13 cellular contexts compared by ENCODE assay signal in the genomic region with DNA sequence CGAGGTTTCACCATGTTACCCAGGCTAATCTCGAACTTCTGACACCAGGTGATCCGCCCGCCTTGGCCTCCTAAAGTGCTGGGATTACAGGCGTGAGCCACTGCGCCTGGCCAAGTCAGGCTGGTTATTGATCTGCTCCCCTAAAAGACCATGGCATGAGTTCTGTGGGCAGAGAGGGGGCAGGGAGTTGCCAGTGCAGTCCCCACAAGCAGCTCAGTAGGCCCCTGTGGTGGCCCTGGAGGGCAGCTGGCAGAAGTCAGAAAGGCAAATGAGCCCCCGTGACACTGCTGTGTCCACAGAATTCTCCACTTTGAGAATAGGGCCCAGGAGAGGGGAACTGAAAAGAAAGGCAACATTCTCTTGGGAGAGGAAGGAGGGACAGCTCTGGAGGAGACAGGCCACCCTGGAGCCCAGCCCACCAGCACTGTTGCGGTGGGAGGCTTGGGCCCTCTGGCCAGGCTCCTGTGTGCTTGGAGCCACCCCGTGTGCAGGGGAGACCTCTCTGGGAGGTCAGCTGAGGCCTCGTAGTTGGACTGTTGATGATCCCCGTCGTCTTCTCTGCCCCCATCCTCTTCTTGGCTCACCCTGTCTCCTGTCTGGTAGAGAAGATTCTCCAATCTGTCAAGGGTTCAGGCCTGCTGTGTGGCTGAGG. TPM values are rescaled to one million over a fixed set of nuclear protein-coding genes. Genes with fewer than 3 reads are reported as not detected.
DNase-seq lines count a peak whose midpoint lies in the region; ATAC-seq, FAIRE-seq and TF ChIP-seq lines count a peak whose summit lies in the region.
"Had no signal": no experiment of that assay in that cellular context is flagged by ENCODE, and none has a peak within 500 bp of the region (broad histone marks: within the 10 kb centered on the region; RNA-seq: fewer than 3 reads in every experiment).

No MANE protein-coding gene starts in this region.

- no peak overlapping the region for H3K4me3 ChIP-seq in Panc1 (ENCODE audit: low read depth in 2 of 2, low read length in 2 of 2)
- no peak overlapping the region for H3K4me3 ChIP-seq in esophagus squamous epithelium
- no peak overlapping the region for H3K4me3 ChIP-seq in rectal smooth muscle tissue (ENCODE audit: low read length)
- H3K4me3 ChIP-seq: SK-N-MC had no signal

- CTCF ChIA-PET in Panc1 (lab: Charles Lee), result no interaction called here

- H3K27ac ChIP-seq in C4-2B, result peak overlapping the region; percentile 58
- peak overlapping the region; percentile 66 for H3K27ac ChIP-seq in Panc1 (ENCODE audit: low read length)
- peak overlapping the region; percentile 93 to 100 (median 98) for H3K27ac ChIP-seq in esophagus squamous epithelium
- H3K27ac ChIP-seq in rectal smooth muscle tissue (ENCODE audit: low read depth, low read length), result peak overlapping the region; percentile 76

- BruUV-seq in Panc1 (replicated peaks; lab: Mats Ljungman, UMichigan), result no TSS peak

- in situ Hi-C loops in Panc1 (cut with HindIII; ENCODE audit: low pct_unique_long_range_greater_than_20kb, low sequenced_read_pairs), result no loop called here

- intact Hi-C loops in Panc1 (cut with micrococcal nuclease; ENCODE audit: unreplicated experiment), result no loop called here
- intact Hi-C loops in esophagus squamous epithelium (cut with DNase I), result no loop called here

- H3K36me3 ChIP-seq in Panc1 (ENCODE audit: control insufficient read depth, insufficient read depth, low read length), result peaks cover 2% of the 10 kb centered on the region; the same call in 1 of the 2 replicates
- H3K36me3 ChIP-seq in esophagus squamous epithelium, result peaks cover 0 to 37% (median 9%) of the 10 kb centered on the region in 3 donors
- H3K36me3 ChIP-seq in rectal smooth muscle tissue (ENCODE audit: control insufficient read depth, insufficient read depth, low read length), result peaks cover 2% of the 10 kb centered on the region

- TF ChIP-seq CTCF in C4-2B (conservative IDR thresholded peaks at IDR 0.05) (no peak), Panc1 (IDR thresholded peaks at IDR 0.05) (no peak), esophagus squamous epithelium (IDR thresholded peaks at IDR 0.05) (no peak)

- POLR2A ChIA-PET in Panc1 (lab: Charles Lee), result no interaction called here

- H3K9ac ChIP-seq in rectal smooth muscle tissue (ENCODE audit: low read length), result no peak overlapping the region

- no peaks in the 10 kb centered on the region for H3K27me3 ChIP-seq in Panc1 (ENCODE audit: control insufficient read depth, insufficient read depth, low read length)
- H3K27me3 ChIP-seq in esophagus squamous epithelium, result no peaks in the 10 kb centered on the region
- no peaks in the 10 kb centered on the region for H3K27me3 ChIP-seq in rectal smooth muscle tissue (ENCODE audit: control insufficient read depth, insufficient read depth, low read length)

- ATAC-seq in Panc1, result no peak
- ATAC-seq in HG03159 (IDR thresholded peaks at IDR 0.05; ENCODE audit: unreplicated experiment), result no peak
- no peak for ATAC-seq in GM18519 (IDR thresholded peaks at IDR 0.05; ENCODE audit: low FRiP score, unreplicated experiment)

- WGBS in esophagus squamous epithelium, 2 donors, result 65 to 89% methylated on average over 5 of the region's 12 CpGs

- DNase-seq in Panc1 (ENCODE audit: low read depth, low spot score), result no peak
- no peak for DNase-seq in esophagus squamous epithelium (lab: John Stamatoyannopoulos, UW)
- DNase-seq in activated effector memory CD4-positive, alpha-beta T cell treated with anti-CD3 and anti-CD28 coated beads, Interleukin-2, amount 50 U/mL, for 16 hours, result no peak
- DNase-seq in GM12891 (ENCODE audit: insufficient read length, low spot score), result no peak
- DNase-seq: DMS153, mesendoderm, NCI-H510A had no signal

- TF ChIP-seq POLR2A in esophagus squamous epithelium (IDR thresholded peaks at IDR 0.05), result no peak
- TF ChIP-seq POLR2A in GM12891 (IDR thresholded peaks at IDR 0.05; ENCODE audit: low read depth, low read length), result no peak

- FAIRE-seq in GM12891 (lab: Jason Lieb, UNC), result no peak
- FAIRE-seq: frontal cortex had no signal

- H3K9me3 ChIP-seq in Panc1 (ENCODE audit: control insufficient read depth, insufficient read depth, low read depth, low read length) (no peaks in the 10 kb centered on the region), esophagus squamous epithelium (no peaks in the 10 kb centered on the region)

- peaks cover 45% of the 10 kb centered on the region for H3K4me1 ChIP-seq in Panc1 (ENCODE audit: control insufficient read depth, insufficient read depth, low read length)
- peaks cover 61 to 80% (median 61%) of the 10 kb centered on the region in 3 donors for H3K4me1 ChIP-seq in esophagus squamous epithelium
- peaks cover 29% of the 10 kb centered on the region for H3K4me1 ChIP-seq in rectal smooth muscle tissue (ENCODE audit: control insufficient read depth, insufficient read depth, low read length)

TF ChIP-seq in GM12891, 5 proteins besides CTCF, POLR2A, EP300 and RAD21:
- no peak for TF ChIP-seq PAX5 (IDR thresholded peaks at IDR 0.05; ENCODE audit: insufficient read depth, low read length, severe bottlenecking)
- no peak for TF ChIP-seq POLR2AphosphoS5 (IDR thresholded peaks at IDR 0.05; ENCODE audit: low read depth, low read length)

RNA-seq across cellular contexts. Expression of gene AMDHD2, which starts 2.1 kb away (rescaled TPM):
- total RNA-seq in Panc1 (2021; ENCODE audit: unreplicated experiment) (87.5 TPM), esophagus squamous epithelium (10 to 100 TPM; 11.6 to 23.9 (median 17.5) TPM)
- 56.9 TPM for polyA plus RNA-seq in Panc1 (2012; ENCODE audit: insufficient read length)
- 14.2 TPM for polyA plus RNA-seq in GM12891 (2012; ENCODE audit: low read depth, missing spikeins)

RNA-seq across cellular contexts. Expression of gene ATP6V0C, which starts 4.3 kb away (rescaled TPM):
- 282 TPM for total RNA-seq in Panc1 (2021; ENCODE audit: unreplicated experiment)
- 497 TPM for polyA plus RNA-seq in Panc1 (2012; ENCODE audit: insufficient read length)
- 100 to 1,000 TPM in 2 of 4 donors, 10 to 100 TPM in 2; 70.8 to 196 (median 125) TPM for total RNA-seq in esophagus squamous epithelium
- 103 TPM for polyA plus RNA-seq in GM12891 (2012; ENCODE audit: low read depth, missing spikeins)

RNA-seq across cellular contexts. Expression of gene CEMP1, which starts 13.1 kb away (rescaled TPM):
- total RNA-seq in Panc1 (2021; ENCODE audit: unreplicated experiment) (not detected), esophagus squamous epithelium (under 1 TPM in 1 of 4 donors, not detected in 3; 0.76 TPM)
- 9.1 TPM for polyA plus RNA-seq in Panc1 (2012; ENCODE audit: insufficient read length)
- 2.6 TPM for polyA plus RNA-seq in GM12891 (2012; ENCODE audit: low read depth, missing spikeins)

RNA-seq across cellular contexts. Expression of gene PDPK1, which starts 19.7 kb away (rescaled TPM):
- total RNA-seq in Panc1 (2021; ENCODE audit: unreplicated experiment) (43.2 TPM), esophagus squamous epithelium (10 to 100 TPM; 18.3 to 28.2 (median 23.3) TPM)
- 19.8 TPM for polyA plus RNA-seq in Panc1 (2012; ENCODE audit: insufficient read length)
- 12.6 TPM for polyA plus RNA-seq in GM12891 (2012; ENCODE audit: low read depth, missing spikeins)

RNA-seq across cellular contexts. Expression of gene TBC1D24, which starts 43.2 kb away (rescaled TPM):
- total RNA-seq in Panc1 (2021; ENCODE audit: unreplicated experiment) (26.7 TPM), esophagus squamous epithelium (1 to 10 TPM; 3.1 to 4.6 (median 3.7) TPM)
- 15.9 TPM for polyA plus RNA-seq in Panc1 (2012; ENCODE audit: insufficient read length)
- 1.1 TPM for polyA plus RNA-seq in GM12891 (2012; ENCODE audit: low read depth, missing spikeins)
